Comparison of ENCODE assay signal across 8 cellular contexts in the genomic region with DNA sequence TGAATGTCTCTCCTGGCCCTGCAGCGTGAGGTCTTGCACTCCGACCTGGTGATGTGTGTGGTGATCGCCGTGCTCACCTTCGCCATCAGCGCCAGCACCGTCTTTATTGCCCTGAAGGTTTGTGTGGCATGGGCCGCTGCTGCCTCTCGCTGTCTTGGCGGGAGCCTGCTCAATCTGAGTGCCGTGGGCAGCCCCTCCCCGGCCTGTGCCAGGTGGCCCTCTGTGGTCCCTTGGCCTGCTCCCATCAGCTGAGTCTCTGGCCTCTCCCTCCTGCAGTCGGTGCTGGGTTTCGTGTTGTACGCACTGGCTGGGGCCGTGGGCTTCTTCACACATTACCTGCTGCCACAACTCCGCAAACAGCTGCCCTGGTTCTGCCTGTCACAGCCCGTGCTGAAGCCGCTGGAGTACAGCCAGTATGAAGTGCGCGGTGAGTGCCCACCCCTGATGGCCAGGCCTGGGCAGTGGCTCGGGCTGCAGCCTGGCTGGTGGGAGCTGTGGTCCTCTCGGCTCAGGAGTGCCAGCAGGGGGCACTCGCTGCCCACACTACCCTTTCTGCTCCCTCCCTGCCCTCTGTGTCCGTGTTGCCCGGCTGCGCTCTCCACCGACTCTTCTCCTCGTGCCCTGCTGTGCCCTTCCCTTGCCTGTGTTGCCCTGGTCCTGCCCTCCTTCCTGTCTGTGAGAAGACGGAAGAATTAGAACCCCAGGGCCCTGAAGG. TPM values are rescaled to one million over a fixed set of nuclear protein-coding genes. Genes with fewer than 3 reads are reported as not detected.
DNase-seq lines count a peak whose midpoint lies in the region; ATAC-seq lines count a peak whose summit lies in the region.

No MANE protein-coding gene starts in this region.

- peak overlapping the region; percentile 20 for H3K4me3 Mint-ChIP-seq in stimulated activated naive CD8-positive, alpha-beta T cell treated with anti-CD3 and anti-CD28 coated beads, Interleukin-15, Interleukin-2, amounts not matched to agents 100 ng/mL and 50 ng/mL, for 24 hours

- H3K4me1 Mint-ChIP-seq in stimulated activated naive CD8-positive, alpha-beta T cell treated with anti-CD3 and anti-CD28 coated beads, Interleukin-15, Interleukin-2, amounts not matched to agents 100 ng/mL and 50 ng/mL, for 24 hours (ENCODE audit: low read depth) = peaks cover 10% of the 10 kb centered on the region

- H3K9me3 Mint-ChIP-seq in stimulated activated naive CD8-positive, alpha-beta T cell treated with anti-CD3 and anti-CD28 coated beads, Interleukin-15, Interleukin-2, amounts not matched to agents 100 ng/mL and 50 ng/mL, for 24 hours = no peaks in the 10 kb centered on the region

- peaks cover 46% of the 10 kb centered on the region for H3K36me3 Mint-ChIP-seq in stimulated activated naive CD8-positive, alpha-beta T cell treated with anti-CD3 and anti-CD28 coated beads, Interleukin-15, Interleukin-2, amounts not matched to agents 100 ng/mL and 50 ng/mL, for 24 hours (ENCODE audit: low read depth)

- no peaks in the 10 kb centered on the region for H3K27me3 Mint-ChIP-seq in stimulated activated naive CD8-positive, alpha-beta T cell treated with anti-CD3 and anti-CD28 coated beads, Interleukin-15, Interleukin-2, amounts not matched to agents 100 ng/mL and 50 ng/mL, for 24 hours

- peak; percentile 43 for ATAC-seq in HG03354 (IDR thresholded peaks at IDR 0.05; ENCODE audit: poor library complexity, severe bottlenecking, unreplicated experiment)
- ATAC-seq in left colon = peak; percentile 87
- ATAC-seq in HG02588 (IDR thresholded peaks at IDR 0.05; ENCODE audit: unreplicated experiment) = no peak

- peak overlapping the region; percentile 70 for H3K27ac Mint-ChIP-seq in stimulated activated naive CD8-positive, alpha-beta T cell treated with anti-CD3 and anti-CD28 coated beads, Interleukin-15, Interleukin-2, amounts not matched to agents 100 ng/mL and 50 ng/mL, for 24 hours

- H3K27ac ChIP-seq in caudate nucleus (ENCODE audit: low read depth, low read length) = no peak overlapping the region

- intact Hi-C loops in left colon (cut with DNase I, micrococcal nuclease) = loop anchor here in 1 of 2 donors (10.0 kb wide), 1 partner anchor 61 kb away; no protein-coding TSS in a partner anchor

- DNase-seq in C1 segment of cervical spinal cord (lab: John Stamatoyannopoulos, UW) (peak in 13 of 14 donors; percentile 19 to 79 (median 48)), T-helper 9 cell (peak; percentile 50), caudate nucleus (lab: John Stamatoyannopoulos, UW) (peak in 54 of 61 donors; percentile 21 to 82 (median 50)), left colon (peak in 1 of 2 donors; percentile 74), glomerular visceral epithelial cell (ENCODE audit: extremely low spot score) (no peak)

RNA-seq across cellular contexts. Expression of a gene that starts 10.2 kb away (rescaled TPM):
- total RNA-seq in left colon = 10 to 100 TPM; 47.8 to 56.0 TPM

RNA-seq across cellular contexts. Expression of a gene that starts 11.8 kb away (rescaled TPM):
- 100 to 1,000 TPM in 1 of 2 donors, 10 to 100 TPM in 1; 94.7 to 101 TPM for total RNA-seq in left colon

RNA-seq across cellular contexts. Expression of a gene that starts 12.1 kb away (rescaled TPM):
- total RNA-seq in left colon = 10 to 100 TPM; 25.5 to 34.3 TPM

RNA-seq across cellular contexts. Expression of a gene that starts 30.2 kb away (rescaled TPM):
- 1 to 10 TPM in 1 of 2 donors, under 1 TPM in 1; 0.40 to 1.3 TPM for total RNA-seq in left colon

RNA-seq across cellular contexts. Expression of a gene that starts 36.9 kb away (rescaled TPM):
- 10 to 100 TPM; 57.6 to 62.9 TPM for total RNA-seq in left colon
